In the genomic region with DNA sequence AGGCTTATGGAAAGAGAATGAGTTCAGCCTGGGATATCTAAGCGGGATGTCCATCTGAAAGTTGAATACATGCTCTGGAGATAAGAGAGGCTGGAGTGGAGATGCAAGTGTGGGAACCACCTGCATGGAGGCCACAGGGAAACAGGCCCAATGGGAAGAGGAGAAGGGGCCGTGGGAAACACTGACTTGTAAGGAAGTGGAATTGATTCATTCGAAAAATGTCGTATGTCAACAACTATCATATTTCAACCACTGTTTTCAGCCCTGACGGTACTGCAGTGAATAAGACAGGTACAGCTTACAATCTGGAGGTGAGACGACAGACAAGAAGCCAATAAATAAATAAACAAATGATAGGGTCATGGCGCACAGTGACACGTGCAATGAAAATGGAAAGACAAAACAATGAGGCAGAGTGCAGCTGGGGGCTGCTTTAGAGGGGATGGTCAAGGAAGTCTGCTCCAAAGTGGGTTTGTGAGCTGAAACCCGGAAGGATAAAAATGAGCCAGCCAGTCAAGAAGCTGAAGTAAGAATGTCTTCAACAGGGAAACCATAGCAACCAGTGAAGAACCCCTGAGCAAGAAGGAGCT, we compare ENCODE assay signal across 11 cellular contexts.
"Had no signal": no experiment of that assay in that cellular context is flagged by ENCODE, and none has a peak within 500 bp of the region (broad histone marks: within the 10 kb centered on the region; RNA-seq: fewer than 3 reads in every experiment).

No MANE protein-coding gene starts in this region.

- ATAC-seq: activated T-helper 17 cell treated with anti-CD3 and anti-CD28 coated beads, Interleukin-2, amount 50 U/mL, for 72 hours; effector memory CD8-positive, alpha-beta T cell; left lobe of liver; stimulated activated memory B cell treated with anti-CD40 and anti-IgM and Interleukin-4, amounts not matched to agents 10 μg/mL and 1 μg/mL and 100 μg/mL, for 72 hours had no signal

- H3K4me1 Mint-ChIP-seq: activated T-helper 17 cell treated with anti-CD3 and anti-CD28 coated beads, Interleukin-2, amount 50 U/mL, for 72 hours; stimulated activated memory B cell treated with anti-CD40 and anti-IgM and Interleukin-4, amounts not matched to agents 10 μg/mL and 1 μg/mL and 100 μg/mL, for 72 hours had no signal

- H3K36me3 Mint-ChIP-seq: stimulated activated memory B cell treated with anti-CD40 and anti-IgM and Interleukin-4, amounts not matched to agents 10 μg/mL and 1 μg/mL and 100 μg/mL, for 72 hours had no signal

- H3K4me3 Mint-ChIP-seq: activated T-helper 17 cell treated with anti-CD3 and anti-CD28 coated beads, Interleukin-2, amount 50 U/mL, for 72 hours; effector memory CD8-positive, alpha-beta T cell; stimulated activated memory B cell treated with anti-CD40 and anti-IgM and Interleukin-4, amounts not matched to agents 10 μg/mL and 1 μg/mL and 100 μg/mL, for 72 hours had no signal

- H3K27ac Mint-ChIP-seq: activated T-helper 17 cell treated with anti-CD3 and anti-CD28 coated beads, Interleukin-2, amount 50 U/mL, for 72 hours; effector memory CD8-positive, alpha-beta T cell; stimulated activated memory B cell treated with anti-CD40 and anti-IgM and Interleukin-4, amounts not matched to agents 10 μg/mL and 1 μg/mL and 100 μg/mL, for 72 hours had no signal

- DNase-seq: activated CD4-positive, alpha-beta T cell treated with anti-CD3 and anti-CD28 coated beads, Interleukin-2, amount 50 U/mL, for 48 hours; activated CD4-positive, CD25-positive, alpha-beta regulatory T cell treated with anti-CD3 and anti-CD28 coated beads, Interleukin-2, amount 50 U/mL, for 72 hours; activated naive CD4-positive, alpha-beta T cell treated with Interleukin-2 at 50 U/mL for 16 hours; dermis blood vessel endothelial cell; effector memory CD8-positive, alpha-beta T cell; retina; T-helper 9 cell; trophoblast cell had no signal

- H3K9me3 Mint-ChIP-seq: activated T-helper 17 cell treated with anti-CD3 and anti-CD28 coated beads, Interleukin-2, amount 50 U/mL, for 72 hours; effector memory CD8-positive, alpha-beta T cell; stimulated activated memory B cell treated with anti-CD40 and anti-IgM and Interleukin-4, amounts not matched to agents 10 μg/mL and 1 μg/mL and 100 μg/mL, for 72 hours had no signal
